15 cellular contexts compared by ENCODE assay signal in genomic region chr7:36840930-36841329, GRCh38.
"Had no signal": no experiment of that assay in that cellular context is flagged by ENCODE, and none has a peak within 500 bp of the region (broad histone marks: within the 10 kb centered on the region; RNA-seq: fewer than 3 reads in every experiment).

No MANE protein-coding gene starts in this region.

- H3K4me1 ChIP-seq: adrenal gland, gastroesophageal sphincter, heart right ventricle, sigmoid colon, thyroid gland had no signal

- H3K27ac ChIP-seq: adrenal gland, cardiac muscle cell, gastroesophageal sphincter, heart right ventricle, sigmoid colon, thyroid gland had no signal

- H3K36me3 ChIP-seq: adrenal gland, cardiac muscle cell, gastroesophageal sphincter, heart right ventricle, sigmoid colon, thyroid gland had no signal

- ATAC-seq: gastroesophageal sphincter; heart right ventricle; left cardiac atrium; stimulated activated memory B cell treated with anti-CD40 and anti-IgM and Interleukin-4, amounts not matched to agents 10 μg/mL and 1 μg/mL and 100 μg/mL, for 72 hours had no signal

- H3K27me3 ChIP-seq: adrenal gland, cardiac muscle cell, gastroesophageal sphincter, heart right ventricle, sigmoid colon, thyroid gland had no signal

- H3K9me3 ChIP-seq: adrenal gland, gastroesophageal sphincter, sigmoid colon, thyroid gland had no signal

- H3K4me3 ChIP-seq: adrenal gland, cardiac muscle cell, gastroesophageal sphincter, heart right ventricle, lung, sigmoid colon, thyroid gland had no signal

- DNase-seq: activated CD4-positive, alpha-beta T cell treated with anti-CD3 and anti-CD28 coated beads, Interleukin-2, amount 50 U/mL, for 48 hours; activated effector memory CD4-positive, alpha-beta T cell treated with anti-CD3 and anti-CD28 coated beads, Interleukin-2, amount 50 U/mL, for 16 hours; activated T-cell treated with anti-CD3 and anti-CD28 coated beads, Interleukin-2, amount 50 U/mL, for 1 hour; adrenal gland; erythroblast; heart right ventricle; left cardiac atrium; nephron progenitor cell; sigmoid colon; T-helper 9 cell; thyroid gland had no signal
